10 cellular contexts compared by ENCODE assay signal in genomic region chr15:101200181-101200580, GRCh38. TPM values are rescaled to one million over a fixed set of nuclear protein-coding genes. Genes with fewer than 3 reads are reported as not detected.
DNase-seq lines count a peak whose midpoint lies in the region; ATAC-seq and TF ChIP-seq lines count a peak whose summit lies in the region.
"Had no signal": no experiment of that assay in that cellular context is flagged by ENCODE, and none has a peak within 500 bp of the region (broad histone marks: within the 10 kb centered on the region; RNA-seq: fewer than 3 reads in every experiment).

No MANE protein-coding gene starts in this region.

- H3K9me3 ChIP-seq in heart left ventricle: no peaks in the 10 kb centered on the region
- no peaks in the 10 kb centered on the region for H3K9me3 ChIP-seq in mesodermal cell (ENCODE audit: control insufficient read depth, low read length)
- no peaks in the 10 kb centered on the region for H3K9me3 ChIP-seq in upper lobe of right lung
- no peaks in the 10 kb centered on the region for H3K9me3 ChIP-seq in body of pancreas
- H3K9me3 ChIP-seq: mucosa of descending colon had no signal

- TF ChIP-seq CTCF in heart left ventricle (IDR thresholded peaks at IDR 0.05) (no peak), upper lobe of right lung (IDR thresholded peaks at IDR 0.05) (no peak), body of pancreas (IDR thresholded peaks at IDR 0.05) (no peak)

- no peaks in the 10 kb centered on the region for H3K36me3 ChIP-seq in heart left ventricle
- H3K36me3 ChIP-seq in mesodermal cell (ENCODE audit: control insufficient read depth, insufficient read depth, low read length): peaks cover 4% of the 10 kb centered on the region
- no peaks in the 10 kb centered on the region for H3K36me3 ChIP-seq in upper lobe of right lung
- no peaks in the 10 kb centered on the region for H3K36me3 ChIP-seq in body of pancreas (replicated peaks in 1 of 2; ENCODE audit: insufficient read depth in 1 of 2, low read depth in 2 of 2)

- H3K27ac ChIP-seq in heart left ventricle: peak overlapping the region in 9 of 12 donors; percentile 34 to 85 (median 56)
- H3K27ac ChIP-seq in mesodermal cell (ENCODE audit: low read depth, low read length, severe bottlenecking): peak overlapping the region; percentile 11
- H3K27ac ChIP-seq in upper lobe of right lung: peak overlapping the region; percentile 53
- H3K27ac ChIP-seq in body of pancreas: peak overlapping the region in 1 of 4 donors; percentile 41

- ATAC-seq in heart left ventricle: no peak
- no peak for ATAC-seq in Right ventricle myocardium inferior
- ATAC-seq in upper lobe of right lung: no peak
- no peak for ATAC-seq in HG03354 (IDR thresholded peaks at IDR 0.05; ENCODE audit: poor library complexity, severe bottlenecking, unreplicated experiment)
- ATAC-seq in body of pancreas: no peak

- DNase-seq in heart left ventricle (no peak), Right ventricle myocardium inferior (ENCODE audit: missing footprints) (no peak), upper lobe of right lung (no peak), DMS 273 treated with DMSO at 0.1 percent for 48 hours (lab: John Stamatoyannopoulos, UW) (no peak), body of pancreas (no peak)
- DNase-seq in activated T-helper 2 cell treated with anti-CD3 and anti-CD28 coated beads, Interferon-gamma antibody, Interleukin-2, Interleukin-4, amounts not matched to agents 10 μg/mL and 5 μg/mL and 100 μg/mL, durations not matched to agents 14 hours and 24 hours and 36 hours (ENCODE audit: low spot score): no peak
- DNase-seq: COR-L47 had no signal

- peak overlapping the region; percentile 94 for H3K27ac Mint-ChIP-seq in activated T-helper 2 cell treated with anti-CD3 and anti-CD28 coated beads, Interferon-gamma antibody, Interleukin-2, Interleukin-4, amounts not matched to agents 10 μg/mL and 5 μg/mL and 100 μg/mL, durations not matched to agents 14 hours and 24 hours and 36 hours

- peaks cover 3 to 86% (median 52%) of the 10 kb centered on the region in 12 donors for H3K4me1 ChIP-seq in heart left ventricle
- H3K4me1 ChIP-seq in mesodermal cell (ENCODE audit: control insufficient read depth, insufficient read depth, low read length, poor library complexity, severe bottlenecking): peaks cover 46% of the 10 kb centered on the region
- peaks cover 58% of the 10 kb centered on the region for H3K4me1 ChIP-seq in upper lobe of right lung
- peaks cover 7% of the 10 kb centered on the region for H3K4me1 ChIP-seq in body of pancreas

- TF ChIP-seq POLR2A in heart left ventricle (IDR thresholded peaks at IDR 0.05) (no peak), body of pancreas (IDR thresholded peaks at IDR 0.05) (no peak)

- intact Hi-C loops in heart left ventricle (cut with DNase I) (loop anchor here in 1 of 10 donors (10.0 kb wide), 1 partner anchor 75 kb away; no protein-coding TSS in a partner anchor), Right ventricle myocardium inferior (cut with DNase I) (loop anchor here (5.0 kb wide), 1 partner anchor 42 kb away; no protein-coding TSS in a partner anchor), upper lobe of right lung (cut with DNase I) (no loop called here), body of pancreas (cut with DNase I) (no loop called here)
- intact Hi-C loops in activated T-helper 2 cell treated with anti-CD3 and anti-CD28 coated beads, Interferon-gamma antibody, Interleukin-2, Interleukin-4, amounts not matched to agents 10 μg/mL and 5 μg/mL and 100 μg/mL, durations not matched to agents 14 hours and 24 hours and 36 hours (cut with micrococcal nuclease): loop anchor here (10.0 kb wide), 1 partner anchor 605 kb away; no protein-coding TSS in a partner anchor

- H3K9me3 Mint-ChIP-seq in activated T-helper 2 cell treated with anti-CD3 and anti-CD28 coated beads, Interferon-gamma antibody, Interleukin-2, Interleukin-4, amounts not matched to agents 10 μg/mL and 5 μg/mL and 100 μg/mL, durations not matched to agents 14 hours and 24 hours and 36 hours: no peaks in the 10 kb centered on the region

- no peaks in the 10 kb centered on the region for H3K27me3 Mint-ChIP-seq in activated T-helper 2 cell treated with anti-CD3 and anti-CD28 coated beads, Interferon-gamma antibody, Interleukin-2, Interleukin-4, amounts not matched to agents 10 μg/mL and 5 μg/mL and 100 μg/mL, durations not matched to agents 14 hours and 24 hours and 36 hours (ENCODE audit: low read depth)

- H3K4me3 Mint-ChIP-seq in activated T-helper 2 cell treated with anti-CD3 and anti-CD28 coated beads, Interferon-gamma antibody, Interleukin-2, Interleukin-4, amounts not matched to agents 10 μg/mL and 5 μg/mL and 100 μg/mL, durations not matched to agents 14 hours and 24 hours and 36 hours (ENCODE audit: low read depth): peak overlapping the region; percentile 24

- peaks cover 82% of the 10 kb centered on the region for H3K4me1 Mint-ChIP-seq in activated T-helper 2 cell treated with anti-CD3 and anti-CD28 coated beads, Interferon-gamma antibody, Interleukin-2, Interleukin-4, amounts not matched to agents 10 μg/mL and 5 μg/mL and 100 μg/mL, durations not matched to agents 14 hours and 24 hours and 36 hours (ENCODE audit: low read depth)

- H3K36me3 Mint-ChIP-seq in activated T-helper 2 cell treated with anti-CD3 and anti-CD28 coated beads, Interferon-gamma antibody, Interleukin-2, Interleukin-4, amounts not matched to agents 10 μg/mL and 5 μg/mL and 100 μg/mL, durations not matched to agents 14 hours and 24 hours and 36 hours (ENCODE audit: low read depth): peaks cover 39% of the 10 kb centered on the region

- 77 to 86% (median 83%) methylated on average over 9 of the region's 9 CpGs for WGBS in heart left ventricle, 4 donors
- WGBS in mesodermal cell (ENCODE audit: insufficient coverage in 2 of 2), 2 experiments: 90 to 97% methylated on average over 9 of the region's 9 CpGs
- 87 to 89% methylated on average over 9 of the region's 9 CpGs for WGBS in body of pancreas, 2 donors

- H3K27me3 ChIP-seq in heart left ventricle (no peaks in the 10 kb centered on the region), upper lobe of right lung (no peaks in the 10 kb centered on the region), body of pancreas (no peaks in the 10 kb centered on the region)

- H3K4me3 ChIP-seq in heart left ventricle (no peak overlapping the region), mesodermal cell (ENCODE audit: extremely low read depth, insufficient read depth, low read length, poor library complexity, severe bottlenecking) (no peak overlapping the region), upper lobe of right lung (no peak overlapping the region), body of pancreas (no peak overlapping the region)
- H3K4me3 ChIP-seq: mucosa of descending colon had no signal

RNA-seq across cellular contexts. Expression of gene CHSY1, which starts 51.7 kb away (rescaled TPM):
- total RNA-seq in heart left ventricle (10 to 100 TPM in 7 of 9 donors, 1 to 10 TPM in 2; 8.7 to 41.3 (median 11.1) TPM), Right ventricle myocardium inferior (13.3 TPM), upper lobe of right lung (40.6 TPM), body of pancreas (10 to 100 TPM in 1 of 2 donors, 1 to 10 TPM in 1; 7.8 to 12.2 TPM)
- 1 to 10 TPM; 5.6 to 8.7 TPM for polyA plus RNA-seq in heart left ventricle
- 50.5 and 52.2 TPM in 2 replicates for total RNA-seq in activated T-helper 2 cell treated with anti-CD3 and anti-CD28 coated beads, Interferon-gamma antibody, Interleukin-2, Interleukin-4, amounts not matched to agents 10 μg/mL and 5 μg/mL and 100 μg/mL, durations not matched to agents 14 hours and 24 hours and 36 hours
- 44.2 TPM for polyA plus RNA-seq in mesodermal cell (2013, experiment 1 of 2)
- polyA plus RNA-seq in mesodermal cell (2013, experiment 2 of 2): 41.0 TPM

Comparison
In these comparisons a context has a peak if more than half of its experiments do, and no peak if none do; other contexts are left out.
1. intact Hi-C loops: an anchor here in Right ventricle myocardium inferior (5.0 kb wide) and activated T-helper 2 cell treated with anti-CD3 and anti-CD28 coated beads, Interferon-gamma antibody, Interleukin-2, Interleukin-4, amounts not matched to agents 10 μg/mL and 5 μg/mL and 100 μg/mL, durations not matched to agents 14 hours and 24 hours and 36 hours (10.0 kb wide); none called in upper lobe of right lung and body of pancreas.